Comparison of ENCODE assay signal across 1 cellular context in the genomic region with DNA sequence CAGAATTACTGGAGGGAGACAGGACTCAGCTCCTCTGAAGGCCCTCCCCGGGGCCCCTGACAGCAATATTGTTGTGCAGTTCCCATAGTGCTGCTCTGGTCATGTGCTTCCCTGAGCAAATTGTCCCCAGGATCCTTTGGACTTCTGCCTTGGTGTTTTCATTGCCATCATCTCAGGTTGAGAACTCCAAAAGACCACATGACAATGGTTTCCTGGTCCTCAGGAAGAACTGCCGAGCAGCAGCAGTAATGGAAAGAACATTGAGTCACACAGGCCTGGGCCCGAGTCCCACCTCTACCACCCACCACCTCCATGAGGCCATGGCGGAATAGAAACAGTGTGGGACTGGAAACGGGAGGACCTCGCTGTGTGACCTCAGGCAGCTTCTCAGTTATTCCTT.
TF ChIP-seq lines count a peak whose summit lies in the region.

No MANE protein-coding gene starts in this region.

TF ChIP-seq in SK-N-SH, 30 proteins besides CTCF, POLR2A, EP300 and RAD21 (continued from another document):
- TF ChIP-seq, protein P1, sequence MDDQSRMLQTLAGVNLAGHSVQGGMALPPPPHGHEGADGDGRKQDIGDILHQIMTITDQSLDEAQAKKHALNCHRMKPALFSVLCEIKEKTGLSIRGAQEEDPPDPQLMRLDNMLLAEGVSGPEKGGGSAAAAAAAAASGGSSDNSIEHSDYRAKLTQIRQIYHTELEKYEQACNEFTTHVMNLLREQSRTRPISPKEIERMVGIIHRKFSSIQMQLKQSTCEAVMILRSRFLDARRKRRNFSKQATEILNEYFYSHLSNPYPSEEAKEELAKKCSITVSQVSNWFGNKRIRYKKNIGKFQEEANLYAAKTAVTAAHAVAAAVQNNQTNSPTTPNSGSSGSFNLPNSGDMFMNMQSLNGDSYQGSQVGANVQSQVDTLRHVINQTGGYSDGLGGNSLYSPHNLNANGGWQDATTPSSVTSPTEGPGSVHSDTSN (IDR thresholded peaks at IDR 0.05), result no peak
- no peak for TF ChIP-seq SIN3A (IDR thresholded peaks at IDR 0.05; ENCODE audit: borderline replicate concordance, low read depth, low read length)
- TF ChIP-seq GABPA (IDR thresholded peaks at IDR 0.05; ENCODE audit: low read depth), result no peak
- TF ChIP-seq MXI1 (IDR thresholded peaks at IDR 0.05; ENCODE audit: low read depth, low read length), result no peak
- TF ChIP-seq RFX5 (IDR thresholded peaks at IDR 0.05; ENCODE audit: low read length), result no peak
- no peak for TF ChIP-seq GATA2 (CRISPR knock-in tag; IDR thresholded peaks at IDR 0.05)
- no peak for TF ChIP-seq FOXJ3 (CRISPR knock-in tag; IDR thresholded peaks at IDR 0.05)
- no peak for TF ChIP-seq CHD2 (IDR thresholded peaks at IDR 0.05; ENCODE audit: low read length, partially characterized antibody)
- no peak for TF ChIP-seq RXRA (IDR thresholded peaks at IDR 0.05; ENCODE audit: borderline replicate concordance, low read depth)
- no peak for TF ChIP-seq POLR2AphosphoS5 (IDR thresholded peaks at IDR 0.05; ENCODE audit: low read depth, low read length)
- TF ChIP-seq TCF12 (IDR thresholded peaks at IDR 0.05), result no peak
- no peak for TF ChIP-seq NRF1 (IDR thresholded peaks at IDR 0.05; ENCODE audit: low read depth, low read length)
- TF ChIP-seq, protein P2, sequence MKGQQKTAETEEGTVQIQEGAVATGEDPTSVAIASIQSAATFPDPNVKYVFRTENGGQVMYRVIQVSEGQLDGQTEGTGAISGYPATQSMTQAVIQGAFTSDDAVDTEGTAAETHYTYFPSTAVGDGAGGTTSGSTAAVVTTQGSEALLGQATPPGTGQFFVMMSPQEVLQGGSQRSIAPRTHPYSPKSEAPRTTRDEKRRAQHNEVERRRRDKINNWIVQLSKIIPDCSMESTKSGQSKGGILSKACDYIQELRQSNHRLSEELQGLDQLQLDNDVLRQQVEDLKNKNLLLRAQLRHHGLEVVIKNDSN (IDR thresholded peaks at IDR 0.05; ENCODE audit: borderline replicate concordance, low read depth), result no peak
- no peak for TF ChIP-seq FOSL2 (IDR thresholded peaks at IDR 0.05; ENCODE audit: borderline replicate concordance, low read depth)
- TF ChIP-seq EZH2phosphoT487 (IDR thresholded peaks at IDR 0.05; ENCODE audit: borderline replicate concordance, low read depth), result no peak
